Comparison of ENCODE assay signal across 1 cellular context in genomic region chr11:61553373-61554171, GRCh38.
TF ChIP-seq lines count a peak whose summit lies in the region.

No MANE protein-coding gene starts in this region.

TF ChIP-seq in SK-N-SH, 30 proteins besides CTCF, POLR2A, EP300 and RAD21 (continued from another document):
- TF ChIP-seq RCOR1 (IDR thresholded peaks at IDR 0.05; ENCODE audit: low read length) (0 out of 2 replicates have a peak, but pooled peaks have one; percentile 3), TCF12 (IDR thresholded peaks at IDR 0.05) (no peak), PBX3 (IDR thresholded peaks at IDR 0.05) (no peak), FOSL2 (IDR thresholded peaks at IDR 0.05; ENCODE audit: borderline replicate concordance, low read depth) (no peak), CHD2 (IDR thresholded peaks at IDR 0.05; ENCODE audit: low read length, partially characterized antibody) (peak; percentile 63), FOXJ3 (CRISPR knock-in tag; IDR thresholded peaks at IDR 0.05) (0 out of 2 replicates have a peak, but pooled peaks have one; percentile 12)
